Comparison of ENCODE assay signal across 8 cellular contexts in genomic region chr17:79839363-79840203, GRCh38. TPM values are rescaled to one million over a fixed set of nuclear protein-coding genes. Genes with fewer than 3 reads are reported as not detected.
DNase-seq lines count a peak whose midpoint lies in the region; ATAC-seq and TF ChIP-seq lines count a peak whose summit lies in the region.

Gene CBX4 (minus strand): TSS chr17:79839440. CDS start chr17:79839251, 189 bp downstream.

- peaks cover 0 to 7% (median 3%) of the 10 kb centered on the region in 4 donors for H3K36me3 ChIP-seq in right lobe of liver

- ATAC-seq in HG03520 (IDR thresholded peaks at IDR 0.05; ENCODE audit: unreplicated experiment) (peak; percentile 41), right lobe of liver (peak; percentile 66 to 81 (median 70))

- peaks cover 0 to 62% (median 15%) of the 10 kb centered on the region in 4 donors for H3K4me1 ChIP-seq in right lobe of liver

- no peaks in the 10 kb centered on the region for H3K9me3 ChIP-seq in right lobe of liver

- TF ChIP-seq POLR2A in right lobe of liver (IDR thresholded peaks at IDR 0.05) = peak; percentile 87

- peaks cover 0 to 8% of the 10 kb centered on the region in 2 donors for H3K27me3 ChIP-seq in right lobe of liver

- TF ChIP-seq CTCF in right lobe of liver (IDR thresholded peaks at IDR 0.05) = peak; percentile 89 to 97 (median 93)

- WGBS in right lobe of liver (ENCODE audit: insufficient coverage, low coverage, low lambda C conversion rate, missing lambda C conversion rate) = no CpG with 5 or more reads among the region's 96 CpGs

- intact Hi-C loops in right lobe of liver (cut with DNase I) = loop anchor here (5.0 to 10.0 kb wide), 3 partner anchors 37 to 145 kb away; no protein-coding TSS in a partner anchor

- H3K27ac ChIP-seq in right lobe of liver = peak within 1 kb of the TSS; percentile 88 to 99 (median 92)

- DNase-seq in AML-193 (lab: John Stamatoyannopoulos, UW) (peak; percentile 92 to 93), GM19238 (ENCODE audit: insufficient read length, low spot score) (peak; percentile 97), NCI-H69 (lab: John Stamatoyannopoulos, UW) (peak; percentile 98), dermis blood vessel endothelial cell (peak; percentile 91), right lobe of liver (peak; percentile 98)
- DNase-seq in activated CD4-positive, alpha-beta T cell treated with anti-CD3 and anti-CD28 coated beads, Interleukin-2, amount 50 U/mL, for 24 hours (ENCODE audit: low read depth in 1 of 2, low spot score in 1 of 2) = peak; percentile 65 to 85
- DNase-seq in stimulated activated CD4-positive, alpha-beta T cell treated with anti-CD3 and anti-CD28 coated beads, Interleukin-4, amount 100 ng/mL, for 24 hours = peak; percentile 88

- peak within 1 kb of the TSS; percentile 68 to 71 (median 68) for H3K4me3 ChIP-seq in right lobe of liver

RNA-seq across cellular contexts. Expression of gene CBX4, which starts in this region (rescaled TPM):
- total RNA-seq in dermis blood vessel endothelial cell (11.1 and 13.5 TPM in 2 replicates), right lobe of liver (10 to 100 TPM in 5 of 6 experiments, 1 to 10 TPM in 1; 8.9 to 21.9 (median 15.1) TPM)

Comparison
In these comparisons a context has a peak if more than half of its experiments do, and no peak if none do; other contexts are left out.
1. Peak in every context shown above with its lines: DNase-seq, ATAC-seq, H3K4me3 ChIP-seq and H3K27ac ChIP-seq.